Comparison of ENCODE assay signal across 8 cellular contexts in the genomic region with DNA sequence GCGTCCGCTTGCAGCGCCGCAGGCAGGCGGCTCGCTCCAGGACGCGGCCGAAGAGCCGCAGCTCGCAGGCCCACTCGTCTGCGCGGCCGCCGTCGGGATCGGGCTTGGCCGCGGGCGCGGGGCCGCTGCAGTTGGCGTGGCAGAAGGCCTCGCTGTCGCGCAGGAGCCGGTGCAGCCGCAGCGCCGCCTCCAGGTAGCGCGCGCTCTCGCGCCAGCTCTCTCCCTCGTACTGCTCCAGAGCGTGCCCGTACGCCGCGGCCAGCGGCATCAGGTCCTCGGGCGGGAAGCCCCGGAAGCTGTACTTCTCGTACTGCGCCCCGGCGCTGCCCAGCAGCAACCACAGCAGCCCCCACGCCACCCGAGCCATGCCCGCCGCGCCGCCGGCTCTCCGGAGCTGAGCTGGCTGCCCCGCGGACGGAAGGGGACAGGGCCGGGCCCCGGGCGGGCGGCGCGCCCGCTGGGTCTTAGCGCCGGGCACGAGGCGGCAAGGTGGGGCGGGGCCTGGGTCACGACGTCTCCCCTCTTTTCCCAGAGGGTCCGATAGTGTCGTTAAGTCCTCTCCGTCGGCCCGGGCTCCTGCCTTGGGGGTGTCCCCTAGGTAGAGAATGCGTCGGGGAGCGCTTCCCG. TPM values are rescaled to one million over a fixed set of nuclear protein-coding genes. Genes with fewer than 3 reads are reported as not detected.
DNase-seq lines count a peak whose midpoint lies in the region; ATAC-seq and TF ChIP-seq lines count a peak whose summit lies in the region.

A gene with protein sequence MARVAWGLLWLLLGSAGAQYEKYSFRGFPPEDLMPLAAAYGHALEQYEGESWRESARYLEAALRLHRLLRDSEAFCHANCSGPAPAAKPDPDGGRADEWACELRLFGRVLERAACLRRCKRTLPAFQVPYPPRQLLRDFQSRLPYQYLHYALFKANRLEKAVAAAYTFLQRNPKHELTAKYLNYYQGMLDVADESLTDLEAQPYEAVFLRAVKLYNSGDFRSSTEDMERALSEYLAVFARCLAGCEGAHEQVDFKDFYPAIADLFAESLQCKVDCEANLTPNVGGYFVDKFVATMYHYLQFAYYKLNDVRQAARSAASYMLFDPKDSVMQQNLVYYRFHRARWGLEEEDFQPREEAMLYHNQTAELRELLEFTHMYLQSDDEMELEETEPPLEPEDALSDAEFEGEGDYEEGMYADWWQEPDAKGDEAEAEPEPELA (minus strand): TSS at position 401 of the 627 bp plus-strand sequence. CDS start 34 bp downstream, at position 367.

- DNase-seq in GDM1 (lab: John Stamatoyannopoulos, UW) (peak; percentile 77), NCI-H345 (lab: John Stamatoyannopoulos, UW) (peak; percentile 76), coronary artery (ENCODE audit: low spot score) (peak; percentile 87), left colon (peak; percentile 66 to 88)
- peak; percentile 79 for DNase-seq in activated CD4-positive, alpha-beta T cell treated with anti-CD3 and anti-CD28 coated beads for 48 hours
- peak in 3 of 4 experiments; percentile 36 to 62 (median 53) for DNase-seq in stimulated activated CD4-positive, alpha-beta T cell treated with anti-CD3 and anti-CD28 coated beads, Interleukin-1b, Interleukin-23, amount 100 ng/mL, for 24 hours (ENCODE audit: low read depth in 4 of 4, low spot score in 1 of 4)
- DNase-seq in NK-92 treated with Interleukin-12 subunit alpha and Interleukin-12 subunit beta, amount 100 ng/mL, for 24 hours (lab: John Stamatoyannopoulos, UW): no peak

- H3K27ac ChIP-seq in coronary artery: peak within 1 kb of the TSS; percentile 51 to 90

- peak; percentile 72 for TF ChIP-seq CTCF in coronary artery (IDR thresholded peaks at IDR 0.05)

- intact Hi-C loops in left colon (cut with DNase I, micrococcal nuclease): no loop called here

- ATAC-seq in HG02870 (IDR thresholded peaks at IDR 0.05; ENCODE audit: unreplicated experiment) (peak; percentile 55), left colon (peak; percentile 81)

- peak within 1 kb of the TSS; percentile 95 for H3K4me3 ChIP-seq in coronary artery

RNA-seq across cellular contexts. Expression of the gene that starts here (rescaled TPM):
- 10 to 100 TPM; 10.7 to 15.3 TPM for total RNA-seq in left colon
